Comparison of ENCODE assay signal across 40 cellular contexts in genomic region chr2:111011218-111011617, GRCh38.
"Had no signal": no experiment of that assay in that cellular context is flagged by ENCODE, and none has a peak within 500 bp of the region (broad histone marks: within the 10 kb centered on the region; RNA-seq: fewer than 3 reads in every experiment).

No MANE protein-coding gene starts in this region.

- H3K36me3 Mint-ChIP-seq: activated naive CD4-positive, alpha-beta T cell treated with anti-CD3 and anti-CD28 coated beads, Interleukin-2, amount 10 ng/mL, durations not matched to agents 7 days and 5 days; brain had no signal

- H3K4me3 ChIP-seq: adrenal gland, ascending aorta, body of pancreas, breast epithelium, cardiac muscle cell had no signal

- ATAC-seq: activated naive CD4-positive, alpha-beta T cell treated with anti-CD3 and anti-CD28 coated beads, Interleukin-2, amount 50 U/mL, for 72 hours; activated naive CD8-positive, alpha-beta T cell treated with anti-CD3 and anti-CD28 coated beads, Interleukin-2, amount 50 U/mL, for 24 hours; activated T-cell treated with anti-CD3 and anti-CD28 coated beads, Interleukin-2, amount 50 U/mL, for 4 hours; activated T-cell treated with anti-CD3 and anti-CD28 coated beads, Interleukin-2, amount 50 U/mL, for 72 hours; activated T-helper 17 cell treated with anti-CD3 and anti-CD28 coated beads, Interleukin-2, amount 50 U/mL, for 72 hours; body of pancreas had no signal

- H3K4me1 Mint-ChIP-seq: activated naive CD4-positive, alpha-beta T cell treated with anti-CD3 and anti-CD28 coated beads, Interleukin-2, amount 10 ng/mL, durations not matched to agents 7 days and 5 days; activated T-helper 17 cell treated with anti-CD3 and anti-CD28 coated beads, Interleukin-2, amount 50 U/mL, for 72 hours; brain had no signal

- H3K27me3 ChIP-seq: adrenal gland, ascending aorta, body of pancreas, breast epithelium, cardiac muscle cell had no signal

- H3K36me3 ChIP-seq: adrenal gland, ascending aorta, brain microvascular endothelial cell, breast epithelium, cardiac muscle cell had no signal

- H3K4me3 Mint-ChIP-seq: activated naive CD4-positive, alpha-beta T cell treated with anti-CD3 and anti-CD28 coated beads for 36 hours; activated naive CD4-positive, alpha-beta T cell treated with anti-CD3 and anti-CD28 coated beads, Interleukin-2, amount 10 ng/mL, durations not matched to agents 7 days and 5 days; activated naive CD4-positive, alpha-beta T cell treated with anti-CD3 and anti-CD28 coated beads, Interleukin-2, amount 50 U/mL, for 24 hours; activated naive CD8-positive, alpha-beta T cell; activated naive CD8-positive, alpha-beta T cell treated with anti-CD3 and anti-CD28 coated beads for 36 hours; activated naive CD8-positive, alpha-beta T cell treated with anti-CD3 and anti-CD28 coated beads, Interleukin-2, amount 10 ng/mL, durations not matched to agents 7 days and 5 days; activated naive CD8-positive, alpha-beta T cell treated with anti-CD3 and anti-CD28 coated beads, Interleukin-2, amount 50 U/mL, for 24 hours; activated T-cell treated with anti-CD3 and anti-CD28 coated beads, Interleukin-2, amount 50 U/mL, for 24 hours; activated T-cell treated with anti-CD3 and anti-CD28 coated beads, Interleukin-2, amount 50 U/mL, for 4 hours; activated T-cell treated with anti-CD3 and anti-CD28 coated beads, Interleukin-2, amount 50 U/mL, for 72 hours; activated T-helper 1 cell treated with anti-CD3 and anti-CD28 coated beads, Interleukin-12 subunit alpha, Interleukin-12 subunit beta, Interleukin-2, Interleukin-4 antibody, amounts not matched to agents 30 ng/mL and 10 ng/mL and 1 ng/mL, durations not matched to agents 14 hours and 24 hours and 36 hours; activated T-helper 17 cell treated with anti-CD3 and anti-CD28 coated beads, Interleukin-2, amount 50 U/mL, for 72 hours; brain; central memory CD8-positive, alpha-beta T cell had no signal

- DNase-seq: activated effector memory CD4-positive, alpha-beta T cell treated with anti-CD3 and anti-CD28 coated beads, Interleukin-2, amount 50 U/mL, for 16 hours; activated effector memory CD4-positive, alpha-beta T cell treated with Interleukin-2 at 50 U/mL for 16 hours; activated gamma-delta T cell; activated gamma-delta T cell treated with Interleukin-2 at 50 U/mL for 16 hours; activated naive CD4-positive, alpha-beta T cell; activated naive CD4-positive, alpha-beta T cell treated with anti-CD3 and anti-CD28 coated beads for 36 hours; activated naive CD4-positive, alpha-beta T cell treated with anti-CD3 and anti-CD28 coated beads, Interleukin-2, amount 10 ng/mL, durations not matched to agents 7 days and 5 days; activated naive CD4-positive, alpha-beta T cell treated with anti-CD3 and anti-CD28 coated beads, Interleukin-2, amount 50 U/mL, for 16 hours; activated naive CD4-positive, alpha-beta T cell treated with Interleukin-2 at 50 U/mL for 16 hours; activated naive CD8-positive, alpha-beta T cell treated with anti-CD3 and anti-CD28 coated beads for 36 hours; activated naive CD8-positive, alpha-beta T cell treated with anti-CD3 and anti-CD28 coated beads, Interleukin-2, amount 10 ng/mL, durations not matched to agents 7 days and 5 days; activated naive CD8-positive, alpha-beta T cell treated with anti-CD3 and anti-CD28 coated beads, Interleukin-2, amount 50 U/mL, for 24 hours; activated T-cell treated with anti-CD3 and anti-CD28 coated beads, Interleukin-2, amount 50 U/mL, for 1 hour; activated T-cell treated with anti-CD3 and anti-CD28 coated beads, Interleukin-2, amount 50 U/mL, for 24 hours; activated T-cell treated with anti-CD3 and anti-CD28 coated beads, Interleukin-2, amount 50 U/mL, for 4 hours; activated T-cell treated with anti-CD3 and anti-CD28 coated beads, Interleukin-2, amount 50 U/mL, for 48 hours; activated T-cell treated with anti-CD3 and anti-CD28 coated beads, Interleukin-2, amount 50 U/mL, for 72 hours; adrenal gland; amniotic stem cell; amygdala; anterior cingulate cortex; aorta; body of pancreas; brain microvascular endothelial cell; caudate nucleus; central memory CD4-positive, alpha-beta T cell; cerebellar nuclear complex had no signal

- H3K27ac Mint-ChIP-seq: activated naive CD4-positive, alpha-beta T cell treated with anti-CD3 and anti-CD28 coated beads for 36 hours; activated naive CD4-positive, alpha-beta T cell treated with anti-CD3 and anti-CD28 coated beads, Interleukin-2, amount 10 ng/mL, durations not matched to agents 7 days and 5 days; activated naive CD4-positive, alpha-beta T cell treated with anti-CD3 and anti-CD28 coated beads, Interleukin-2, amount 50 U/mL, for 24 hours; activated naive CD4-positive, alpha-beta T cell treated with anti-CD3 and anti-CD28 coated beads, Interleukin-2, amount 50 U/mL, for 72 hours; activated naive CD8-positive, alpha-beta T cell; activated naive CD8-positive, alpha-beta T cell treated with anti-CD3 and anti-CD28 coated beads for 36 hours; activated naive CD8-positive, alpha-beta T cell treated with anti-CD3 and anti-CD28 coated beads, Interleukin-2, amount 10 ng/mL, durations not matched to agents 7 days and 5 days; activated naive CD8-positive, alpha-beta T cell treated with anti-CD3 and anti-CD28 coated beads, Interleukin-2, amount 50 U/mL, for 24 hours; activated T-cell treated with anti-CD3 and anti-CD28 coated beads, Interleukin-2, amount 50 U/mL, for 24 hours; activated T-cell treated with anti-CD3 and anti-CD28 coated beads, Interleukin-2, amount 50 U/mL, for 72 hours; activated T-helper 1 cell treated with anti-CD3 and anti-CD28 coated beads, Interleukin-12 subunit alpha, Interleukin-12 subunit beta, Interleukin-2, Interleukin-4 antibody, amounts not matched to agents 30 ng/mL and 10 ng/mL and 1 ng/mL, durations not matched to agents 14 hours and 24 hours and 36 hours; activated T-helper 17 cell treated with anti-CD3 and anti-CD28 coated beads, Interleukin-2, amount 50 U/mL, for 72 hours; activated T-helper 2 cell treated with anti-CD3 and anti-CD28 coated beads, Interferon-gamma antibody, Interleukin-2, Interleukin-4, amounts not matched to agents 10 μg/mL and 5 μg/mL and 100 μg/mL, durations not matched to agents 14 hours and 24 hours and 36 hours; brain had no signal

- H3K27ac ChIP-seq: adrenal gland, ascending aorta, body of pancreas, brain microvascular endothelial cell, breast epithelium, cardiac muscle cell had no signal

- H3K4me1 ChIP-seq: adrenal gland, ascending aorta, body of pancreas, breast epithelium had no signal

- FAIRE-seq: astrocyte, bronchial epithelial cell had no signal

- H3K9me3 ChIP-seq: adrenal gland, ascending aorta, body of pancreas had no signal
